1 cellular context compared by ENCODE assay signal in the genomic region with DNA sequence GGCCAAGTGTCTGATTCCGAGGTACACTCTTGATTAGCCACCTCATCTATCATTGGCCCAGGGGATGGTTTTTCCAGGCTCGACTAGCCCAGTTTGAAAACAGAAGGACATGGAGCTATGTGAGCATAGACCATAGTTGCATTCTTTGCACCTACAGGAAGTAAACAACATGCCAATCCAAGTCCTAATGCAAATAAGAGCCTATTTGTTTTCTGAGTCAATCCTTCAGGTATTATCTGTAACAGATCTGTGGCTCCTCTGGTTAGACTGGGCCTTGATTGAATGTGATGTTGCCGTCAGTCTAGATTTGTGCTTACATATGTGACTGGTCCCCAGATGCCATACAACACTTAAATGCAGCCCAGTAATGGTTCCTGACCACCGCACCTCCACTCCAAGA.
A peak's percentile ranks its signal among the peaks of the same experiment; 100 is the strongest.
TF ChIP-seq lines count a peak whose summit lies in the region.

No MANE protein-coding gene starts in this region.

TF ChIP-seq in HepG2, 621 proteins besides CTCF, POLR2A, EP300 and RAD21 (continued from another document and continues in another):
- TF ChIP-seq, protein P1, sequence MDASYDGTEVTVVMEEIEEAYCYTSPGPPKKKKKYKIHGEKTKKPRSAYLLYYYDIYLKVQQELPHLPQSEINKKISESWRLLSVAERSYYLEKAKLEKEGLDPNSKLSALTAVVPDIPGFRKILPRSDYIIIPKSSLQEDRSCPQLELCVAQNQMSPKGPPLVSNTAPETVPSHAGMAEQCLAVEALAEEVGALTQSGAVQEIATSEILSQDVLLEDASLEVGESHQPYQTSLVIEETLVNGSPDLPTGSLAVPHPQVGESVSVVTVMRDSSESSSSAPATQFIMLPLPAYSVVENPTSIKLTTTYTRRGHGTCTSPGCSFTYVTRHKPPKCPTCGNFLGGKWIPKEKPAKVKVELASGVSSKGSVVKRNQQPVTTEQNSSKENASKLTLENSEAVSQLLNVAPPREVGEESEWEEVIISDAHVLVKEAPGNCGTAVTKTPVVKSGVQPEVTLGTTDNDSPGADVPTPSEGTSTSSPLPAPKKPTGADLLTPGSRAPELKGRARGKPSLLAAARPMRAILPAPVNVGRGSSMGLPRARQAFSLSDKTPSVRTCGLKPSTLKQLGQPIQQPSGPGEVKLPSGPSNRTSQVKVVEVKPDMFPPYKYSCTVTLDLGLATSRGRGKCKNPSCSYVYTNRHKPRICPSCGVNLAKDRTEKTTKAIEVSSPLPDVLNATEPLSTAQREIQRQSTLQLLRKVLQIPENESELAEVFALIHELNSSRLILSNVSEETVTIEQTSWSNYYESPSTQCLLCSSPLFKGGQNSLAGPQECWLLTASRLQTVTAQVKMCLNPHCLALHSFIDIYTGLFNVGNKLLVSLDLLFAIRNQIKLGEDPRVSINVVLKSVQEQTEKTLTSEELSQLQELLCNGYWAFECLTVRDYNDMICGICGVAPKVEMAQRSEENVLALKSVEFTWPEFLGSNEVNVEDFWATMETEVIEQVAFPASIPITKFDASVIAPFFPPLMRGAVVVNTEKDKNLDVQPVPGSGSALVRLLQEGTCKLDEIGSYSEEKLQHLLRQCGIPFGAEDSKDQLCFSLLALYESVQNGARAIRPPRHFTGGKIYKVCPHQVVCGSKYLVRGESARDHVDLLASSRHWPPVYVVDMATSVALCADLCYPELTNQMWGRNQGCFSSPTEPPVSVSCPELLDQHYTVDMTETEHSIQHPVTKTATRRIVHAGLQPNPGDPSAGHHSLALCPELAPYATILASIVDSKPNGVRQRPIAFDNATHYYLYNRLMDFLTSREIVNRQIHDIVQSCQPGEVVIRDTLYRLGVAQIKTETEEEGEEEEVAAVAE (CRISPR knock-in tag; IDR thresholded peaks at IDR 0.05; ENCODE audit: borderline replicate concordance) = no peak
- TF ChIP-seq ZFP36L1 (CRISPR knock-in tag; IDR thresholded peaks at IDR 0.05) (no peak), ZNF724P (CRISPR knock-in tag; IDR thresholded peaks at IDR 0.05; ENCODE audit: borderline replicate concordance) (no peak), FOXM1 (CRISPR knock-in tag; IDR thresholded peaks at IDR 0.05) (no peak), TBX3 (IDR thresholded peaks at IDR 0.05; ENCODE audit: borderline replicate concordance) (peak; percentile 98), SMAD1 (CRISPR knock-in tag; IDR thresholded peaks at IDR 0.05; ENCODE audit: borderline replicate concordance, low read depth) (no peak), ATF7-NPFF (CRISPR knock-in tag; IDR thresholded peaks at IDR 0.05; ENCODE audit: low read depth) (no peak), HNRNPH1 (optimal IDR thresholded peaks at IDR 0.05; ENCODE audit: low read depth, low read length) (no peak), RNF2 (conservative IDR thresholded peaks at IDR 0.05; ENCODE audit: low read depth) (peak; percentile 46; the same call in 1 of the 2 replicates)
- TF ChIP-seq, protein P2, sequence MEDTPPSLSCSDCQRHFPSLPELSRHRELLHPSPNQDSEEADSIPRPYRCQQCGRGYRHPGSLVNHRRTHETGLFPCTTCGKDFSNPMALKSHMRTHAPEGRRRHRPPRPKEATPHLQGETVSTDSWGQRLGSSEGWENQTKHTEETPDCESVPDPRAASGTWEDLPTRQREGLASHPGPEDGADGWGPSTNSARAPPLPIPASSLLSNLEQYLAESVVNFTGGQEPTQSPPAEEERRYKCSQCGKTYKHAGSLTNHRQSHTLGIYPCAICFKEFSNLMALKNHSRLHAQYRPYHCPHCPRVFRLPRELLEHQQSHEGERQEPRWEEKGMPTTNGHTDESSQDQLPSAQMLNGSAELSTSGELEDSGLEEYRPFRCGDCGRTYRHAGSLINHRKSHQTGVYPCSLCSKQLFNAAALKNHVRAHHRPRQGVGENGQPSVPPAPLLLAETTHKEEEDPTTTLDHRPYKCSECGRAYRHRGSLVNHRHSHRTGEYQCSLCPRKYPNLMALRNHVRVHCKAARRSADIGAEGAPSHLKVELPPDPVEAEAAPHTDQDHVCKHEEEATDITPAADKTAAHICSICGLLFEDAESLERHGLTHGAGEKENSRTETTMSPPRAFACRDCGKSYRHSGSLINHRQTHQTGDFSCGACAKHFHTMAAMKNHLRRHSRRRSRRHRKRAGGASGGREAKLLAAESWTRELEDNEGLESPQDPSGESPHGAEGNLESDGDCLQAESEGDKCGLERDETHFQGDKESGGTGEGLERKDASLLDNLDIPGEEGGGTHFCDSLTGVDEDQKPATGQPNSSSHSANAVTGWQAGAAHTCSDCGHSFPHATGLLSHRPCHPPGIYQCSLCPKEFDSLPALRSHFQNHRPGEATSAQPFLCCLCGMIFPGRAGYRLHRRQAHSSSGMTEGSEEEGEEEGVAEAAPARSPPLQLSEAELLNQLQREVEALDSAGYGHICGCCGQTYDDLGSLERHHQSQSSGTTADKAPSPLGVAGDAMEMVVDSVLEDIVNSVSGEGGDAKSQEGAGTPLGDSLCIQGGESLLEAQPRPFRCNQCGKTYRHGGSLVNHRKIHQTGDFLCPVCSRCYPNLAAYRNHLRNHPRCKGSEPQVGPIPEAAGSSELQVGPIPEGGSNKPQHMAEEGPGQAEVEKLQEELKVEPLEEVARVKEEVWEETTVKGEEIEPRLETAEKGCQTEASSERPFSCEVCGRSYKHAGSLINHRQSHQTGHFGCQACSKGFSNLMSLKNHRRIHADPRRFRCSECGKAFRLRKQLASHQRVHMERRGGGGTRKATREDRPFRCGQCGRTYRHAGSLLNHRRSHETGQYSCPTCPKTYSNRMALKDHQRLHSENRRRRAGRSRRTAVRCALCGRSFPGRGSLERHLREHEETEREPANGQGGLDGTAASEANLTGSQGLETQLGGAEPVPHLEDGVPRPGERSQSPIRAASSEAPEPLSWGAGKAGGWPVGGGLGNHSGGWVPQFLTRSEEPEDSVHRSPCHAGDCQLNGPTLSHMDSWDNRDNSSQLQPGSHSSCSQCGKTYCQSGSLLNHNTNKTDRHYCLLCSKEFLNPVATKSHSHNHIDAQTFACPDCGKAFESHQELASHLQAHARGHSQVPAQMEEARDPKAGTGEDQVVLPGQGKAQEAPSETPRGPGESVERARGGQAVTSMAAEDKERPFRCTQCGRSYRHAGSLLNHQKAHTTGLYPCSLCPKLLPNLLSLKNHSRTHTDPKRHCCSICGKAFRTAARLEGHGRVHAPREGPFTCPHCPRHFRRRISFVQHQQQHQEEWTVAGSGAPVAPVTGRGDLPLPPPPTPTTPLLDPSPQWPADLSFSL (CRISPR knock-in tag; IDR thresholded peaks at IDR 0.05) = no peak
- TF ChIP-seq, protein P3, sequence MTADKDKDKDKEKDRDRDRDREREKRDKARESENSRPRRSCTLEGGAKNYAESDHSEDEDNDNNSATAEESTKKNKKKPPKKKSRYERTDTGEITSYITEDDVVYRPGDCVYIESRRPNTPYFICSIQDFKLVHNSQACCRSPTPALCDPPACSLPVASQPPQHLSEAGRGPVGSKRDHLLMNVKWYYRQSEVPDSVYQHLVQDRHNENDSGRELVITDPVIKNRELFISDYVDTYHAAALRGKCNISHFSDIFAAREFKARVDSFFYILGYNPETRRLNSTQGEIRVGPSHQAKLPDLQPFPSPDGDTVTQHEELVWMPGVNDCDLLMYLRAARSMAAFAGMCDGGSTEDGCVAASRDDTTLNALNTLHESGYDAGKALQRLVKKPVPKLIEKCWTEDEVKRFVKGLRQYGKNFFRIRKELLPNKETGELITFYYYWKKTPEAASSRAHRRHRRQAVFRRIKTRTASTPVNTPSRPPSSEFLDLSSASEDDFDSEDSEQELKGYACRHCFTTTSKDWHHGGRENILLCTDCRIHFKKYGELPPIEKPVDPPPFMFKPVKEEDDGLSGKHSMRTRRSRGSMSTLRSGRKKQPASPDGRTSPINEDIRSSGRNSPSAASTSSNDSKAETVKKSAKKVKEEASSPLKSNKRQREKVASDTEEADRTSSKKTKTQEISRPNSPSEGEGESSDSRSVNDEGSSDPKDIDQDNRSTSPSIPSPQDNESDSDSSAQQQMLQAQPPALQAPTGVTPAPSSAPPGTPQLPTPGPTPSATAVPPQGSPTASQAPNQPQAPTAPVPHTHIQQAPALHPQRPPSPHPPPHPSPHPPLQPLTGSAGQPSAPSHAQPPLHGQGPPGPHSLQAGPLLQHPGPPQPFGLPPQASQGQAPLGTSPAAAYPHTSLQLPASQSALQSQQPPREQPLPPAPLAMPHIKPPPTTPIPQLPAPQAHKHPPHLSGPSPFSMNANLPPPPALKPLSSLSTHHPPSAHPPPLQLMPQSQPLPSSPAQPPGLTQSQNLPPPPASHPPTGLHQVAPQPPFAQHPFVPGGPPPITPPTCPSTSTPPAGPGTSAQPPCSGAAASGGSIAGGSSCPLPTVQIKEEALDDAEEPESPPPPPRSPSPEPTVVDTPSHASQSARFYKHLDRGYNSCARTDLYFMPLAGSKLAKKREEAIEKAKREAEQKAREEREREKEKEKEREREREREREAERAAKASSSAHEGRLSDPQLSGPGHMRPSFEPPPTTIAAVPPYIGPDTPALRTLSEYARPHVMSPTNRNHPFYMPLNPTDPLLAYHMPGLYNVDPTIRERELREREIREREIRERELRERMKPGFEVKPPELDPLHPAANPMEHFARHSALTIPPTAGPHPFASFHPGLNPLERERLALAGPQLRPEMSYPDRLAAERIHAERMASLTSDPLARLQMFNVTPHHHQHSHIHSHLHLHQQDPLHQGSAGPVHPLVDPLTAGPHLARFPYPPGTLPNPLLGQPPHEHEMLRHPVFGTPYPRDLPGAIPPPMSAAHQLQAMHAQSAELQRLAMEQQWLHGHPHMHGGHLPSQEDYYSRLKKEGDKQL (CRISPR knock-in tag; IDR thresholded peaks at IDR 0.05; ENCODE audit: low read depth) = peak; percentile 89
- TF ChIP-seq, protein P4, sequence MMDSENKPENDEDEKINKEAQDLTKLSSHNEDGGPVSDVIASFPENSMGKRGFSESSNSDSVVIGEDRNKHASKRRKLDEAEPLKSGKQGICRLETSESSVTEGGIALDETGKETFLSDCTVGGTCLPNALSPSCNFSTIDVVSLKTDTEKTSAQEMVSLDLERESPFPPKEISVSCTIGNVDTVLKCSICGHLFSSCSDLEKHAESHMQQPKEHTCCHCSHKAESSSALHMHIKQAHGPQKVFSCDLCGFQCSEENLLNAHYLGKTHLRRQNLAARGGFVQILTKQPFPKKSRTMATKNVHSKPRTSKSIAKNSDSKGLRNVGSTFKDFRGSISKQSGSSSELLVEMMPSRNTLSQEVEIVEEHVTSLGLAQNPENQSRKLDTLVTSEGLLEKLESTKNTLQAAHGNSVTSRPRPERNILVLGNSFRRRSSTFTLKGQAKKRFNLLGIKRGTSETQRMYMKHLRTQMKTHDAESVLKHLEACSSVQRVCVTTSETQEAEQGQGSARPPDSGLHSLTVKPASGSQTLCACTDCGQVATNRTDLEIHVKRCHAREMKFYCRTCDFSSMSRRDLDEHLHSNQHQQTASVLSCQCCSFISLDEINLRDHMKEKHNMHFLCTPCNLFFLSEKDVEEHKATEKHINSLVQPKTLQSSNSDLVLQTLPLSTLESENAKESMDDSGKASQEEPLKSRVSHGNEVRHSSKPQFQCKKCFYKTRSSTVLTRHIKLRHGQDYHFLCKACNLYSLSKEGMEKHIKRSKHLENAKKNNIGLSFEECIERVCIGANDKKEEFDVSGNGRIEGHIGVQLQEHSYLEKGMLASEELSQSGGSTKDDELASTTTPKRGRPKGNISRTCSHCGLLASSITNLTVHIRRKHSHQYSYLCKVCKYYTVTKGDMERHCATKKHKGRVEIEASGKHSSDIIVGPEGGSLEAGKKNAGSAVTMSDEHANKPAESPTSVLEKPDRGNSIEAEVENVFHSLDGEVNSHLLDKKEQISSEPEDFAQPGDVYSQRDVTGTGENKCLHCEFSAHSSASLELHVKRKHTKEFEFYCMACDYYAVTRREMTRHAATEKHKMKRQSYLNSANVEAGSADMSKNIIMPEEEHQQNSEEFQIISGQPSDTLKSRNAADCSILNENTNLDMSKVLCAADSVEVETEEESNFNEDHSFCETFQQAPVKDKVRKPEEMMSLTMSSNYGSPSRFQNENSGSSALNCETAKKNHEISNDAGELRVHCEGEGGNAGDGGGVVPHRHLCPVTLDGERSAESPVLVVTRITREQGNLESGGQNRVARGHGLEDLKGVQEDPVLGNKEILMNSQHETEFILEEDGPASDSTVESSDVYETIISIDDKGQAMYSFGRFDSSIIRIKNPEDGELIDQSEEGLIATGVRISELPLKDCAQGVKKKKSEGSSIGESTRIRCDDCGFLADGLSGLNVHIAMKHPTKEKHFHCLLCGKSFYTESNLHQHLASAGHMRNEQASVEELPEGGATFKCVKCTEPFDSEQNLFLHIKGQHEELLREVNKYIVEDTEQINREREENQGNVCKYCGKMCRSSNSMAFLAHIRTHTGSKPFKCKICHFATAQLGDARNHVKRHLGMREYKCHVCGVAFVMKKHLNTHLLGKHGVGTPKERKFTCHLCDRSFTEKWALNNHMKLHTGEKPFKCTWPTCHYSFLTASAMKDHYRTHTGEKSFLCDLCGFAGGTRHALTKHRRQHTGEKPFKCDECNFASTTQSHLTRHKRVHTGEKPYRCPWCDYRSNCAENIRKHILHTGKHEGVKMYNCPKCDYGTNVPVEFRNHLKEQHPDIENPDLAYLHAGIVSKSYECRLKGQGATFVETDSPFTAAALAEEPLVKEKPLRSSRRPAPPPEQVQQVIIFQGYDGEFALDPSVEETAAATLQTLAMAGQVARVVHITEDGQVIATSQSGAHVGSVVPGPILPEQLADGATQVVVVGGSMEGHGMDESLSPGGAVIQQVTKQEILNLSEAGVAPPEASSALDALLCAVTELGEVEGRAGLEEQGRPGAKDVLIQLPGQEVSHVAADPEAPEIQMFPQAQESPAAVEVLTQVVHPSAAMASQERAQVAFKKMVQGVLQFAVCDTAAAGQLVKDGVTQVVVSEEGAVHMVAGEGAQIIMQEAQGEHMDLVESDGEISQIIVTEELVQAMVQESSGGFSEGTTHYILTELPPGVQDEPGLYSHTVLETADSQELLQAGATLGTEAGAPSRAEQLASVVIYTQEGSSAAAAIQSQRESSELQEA (CRISPR knock-in tag; IDR thresholded peaks at IDR 0.05; ENCODE audit: not compliant biosample characterization) = no peak
- TF ChIP-seq, protein P5, sequence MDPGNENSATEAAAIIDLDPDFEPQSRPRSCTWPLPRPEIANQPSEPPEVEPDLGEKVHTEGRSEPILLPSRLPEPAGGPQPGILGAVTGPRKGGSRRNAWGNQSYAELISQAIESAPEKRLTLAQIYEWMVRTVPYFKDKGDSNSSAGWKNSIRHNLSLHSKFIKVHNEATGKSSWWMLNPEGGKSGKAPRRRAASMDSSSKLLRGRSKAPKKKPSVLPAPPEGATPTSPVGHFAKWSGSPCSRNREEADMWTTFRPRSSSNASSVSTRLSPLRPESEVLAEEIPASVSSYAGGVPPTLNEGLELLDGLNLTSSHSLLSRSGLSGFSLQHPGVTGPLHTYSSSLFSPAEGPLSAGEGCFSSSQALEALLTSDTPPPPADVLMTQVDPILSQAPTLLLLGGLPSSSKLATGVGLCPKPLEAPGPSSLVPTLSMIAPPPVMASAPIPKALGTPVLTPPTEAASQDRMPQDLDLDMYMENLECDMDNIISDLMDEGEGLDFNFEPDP (CRISPR knock-in tag; conservative IDR thresholded peaks at IDR 0.05) = no peak
- TF ChIP-seq, protein P6, sequence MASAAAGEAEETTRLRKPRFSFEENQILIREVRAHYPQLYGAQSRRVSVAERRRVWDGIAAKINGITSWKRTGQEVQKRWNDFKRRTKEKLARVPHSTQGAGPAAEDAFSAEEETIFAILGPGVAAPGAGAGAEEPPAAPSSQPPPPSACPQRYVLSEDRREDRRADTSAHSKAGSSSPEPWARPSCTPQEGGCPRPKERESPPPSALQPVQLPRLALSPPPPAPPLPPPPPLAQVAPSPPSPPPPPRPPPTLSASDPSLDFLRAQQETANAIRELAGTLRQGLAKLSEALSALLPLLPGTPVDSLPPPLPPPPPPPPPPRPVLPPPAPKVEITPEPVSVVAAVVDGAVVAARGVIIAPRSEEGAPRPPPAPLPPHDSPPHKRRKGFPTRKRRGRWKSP (CRISPR knock-in tag; IDR thresholded peaks at IDR 0.05) = no peak
- TF ChIP-seq, protein P7, sequence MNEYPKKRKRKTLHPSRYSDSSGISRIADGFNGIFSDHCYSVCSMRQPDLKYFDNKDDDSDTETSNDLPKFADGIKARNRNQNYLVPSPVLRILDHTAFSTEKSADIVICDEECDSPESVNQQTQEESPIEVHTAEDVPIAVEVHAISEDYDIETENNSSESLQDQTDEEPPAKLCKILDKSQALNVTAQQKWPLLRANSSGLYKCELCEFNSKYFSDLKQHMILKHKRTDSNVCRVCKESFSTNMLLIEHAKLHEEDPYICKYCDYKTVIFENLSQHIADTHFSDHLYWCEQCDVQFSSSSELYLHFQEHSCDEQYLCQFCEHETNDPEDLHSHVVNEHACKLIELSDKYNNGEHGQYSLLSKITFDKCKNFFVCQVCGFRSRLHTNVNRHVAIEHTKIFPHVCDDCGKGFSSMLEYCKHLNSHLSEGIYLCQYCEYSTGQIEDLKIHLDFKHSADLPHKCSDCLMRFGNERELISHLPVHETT (CRISPR knock-in tag; conservative IDR thresholded peaks at IDR 0.05) = no peak
